Comparison of ENCODE assay signal across 23 cellular contexts in genomic region chr9:12891588-12891987, GRCh38.
"Had no signal": no experiment of that assay in that cellular context is flagged by ENCODE, and none has a peak within 500 bp of the region (broad histone marks: within the 10 kb centered on the region; RNA-seq: fewer than 3 reads in every experiment).

No MANE protein-coding gene starts in this region.

- H3K36me3 ChIP-seq: colonic mucosa, esophagus muscularis mucosa, esophagus squamous epithelium, gastrocnemius medialis, gastroesophageal sphincter, heart left ventricle had no signal

- H3K9me3 ChIP-seq: colonic mucosa, esophagus squamous epithelium, gastrocnemius medialis had no signal

- H3K27me3 ChIP-seq: colonic mucosa, dorsolateral prefrontal cortex, esophagus muscularis mucosa, esophagus squamous epithelium, foreskin keratinocyte, gastrocnemius medialis, gastroesophageal sphincter, heart left ventricle had no signal

- ATAC-seq: effector memory CD8-positive, alpha-beta T cell; esophagus mucosa; foreskin keratinocyte; gastrocnemius medialis; gastroesophageal sphincter; heart left ventricle had no signal

- DNase-seq: colonic mucosa; cortex of kidney; dermis blood vessel endothelial cell; dorsolateral prefrontal cortex; effector CD4-positive, alpha-beta T cell; effector CD8-positive, alpha-beta T cell; effector memory CD4-positive, alpha-beta T cell; effector memory CD8-positive, alpha-beta T cell; endodermal cell; erythroblast; esophagus squamous epithelium; foreskin fibroblast; foreskin keratinocyte; foreskin melanocyte; gastrocnemius medialis; glutamatergic neuron; head of caudate nucleus; heart left ventricle had no signal

- H3K4me1 ChIP-seq: colonic mucosa, esophagus muscularis mucosa, esophagus squamous epithelium, foreskin keratinocyte, gastrocnemius medialis, gastroesophageal sphincter, heart left ventricle had no signal

- H3K4me3 ChIP-seq: colonic mucosa, coronary artery, dorsolateral prefrontal cortex, esophagus muscularis mucosa, esophagus squamous epithelium, gastrocnemius medialis, gastroesophageal sphincter, heart left ventricle had no signal

- H3K27ac ChIP-seq: colonic mucosa, coronary artery, dorsolateral prefrontal cortex, epithelial cell of prostate, esophagus muscularis mucosa, esophagus squamous epithelium, foreskin keratinocyte, gastrocnemius medialis, gastroesophageal sphincter, heart left ventricle had no signal
